In genomic region chr17:36643086-36643685, GRCh38 we compare ENCODE assay signal across 1 cellular context.
TF ChIP-seq lines count a peak whose summit lies in the region.

No MANE protein-coding gene starts in this region.

TF ChIP-seq in WTC11, 78 proteins besides CTCF, POLR2A, EP300 and RAD21:
- TF ChIP-seq MAX (CRISPR knock-in tag; IDR thresholded peaks at IDR 0.05) (no peak), PRDM15 (CRISPR knock-in tag; IDR thresholded peaks at IDR 0.05) (no peak), NR2C2 (CRISPR knock-in tag; IDR thresholded peaks at IDR 0.05) (no peak), E2F5 (CRISPR knock-in tag; IDR thresholded peaks at IDR 0.05) (no peak), NFYB (CRISPR knock-in tag; conservative IDR thresholded peaks at IDR 0.05; ENCODE audit: low read depth) (no peak), MYBL2 (CRISPR knock-in tag; IDR thresholded peaks at IDR 0.05) (no peak), TCF7 (CRISPR knock-in tag; IDR thresholded peaks at IDR 0.05; ENCODE audit: low read depth) (no peak), FOXK1 (CRISPR knock-in tag; IDR thresholded peaks at IDR 0.05) (no peak), GTF2I (CRISPR knock-in tag; conservative IDR thresholded peaks at IDR 0.05) (no peak), CBFB (CRISPR knock-in tag; IDR thresholded peaks at IDR 0.05; ENCODE audit: low read depth) (no peak), ESRRA (CRISPR knock-in tag; IDR thresholded peaks at IDR 0.05; ENCODE audit: borderline replicate concordance) (no peak), ATF2 (CRISPR knock-in tag; IDR thresholded peaks at IDR 0.05; ENCODE audit: borderline replicate concordance, low read depth) (no peak), ZNF671 (CRISPR knock-in tag; IDR thresholded peaks at IDR 0.05) (no peak), IRF2 (CRISPR knock-in tag; IDR thresholded peaks at IDR 0.05; ENCODE audit: borderline replicate concordance, low read depth) (no peak), ELF4 (CRISPR knock-in tag; IDR thresholded peaks at IDR 0.05; ENCODE audit: low read depth) (no peak), TEAD1 (CRISPR knock-in tag; IDR thresholded peaks at IDR 0.05) (no peak), ZNF281 (CRISPR knock-in tag; IDR thresholded peaks at IDR 0.05) (no peak)
